22 cellular contexts compared by ENCODE assay signal in genomic region chr7:99737726-99738125, GRCh38. TPM values are rescaled to one million over a fixed set of nuclear protein-coding genes. Genes with fewer than 3 reads are reported as not detected.
DNase-seq lines count a peak whose midpoint lies in the region; ATAC-seq and TF ChIP-seq lines count a peak whose summit lies in the region.
"Had no signal": no experiment of that assay in that cellular context is flagged by ENCODE, and none has a peak within 500 bp of the region (broad histone marks: within the 10 kb centered on the region; RNA-seq: fewer than 3 reads in every experiment).

No MANE protein-coding gene starts in this region.

- H2AFZ ChIP-seq in mammary epithelial cell (ENCODE audit: low read depth, low read length) (peak overlapping the region; percentile 31), hepatocyte (no peak overlapping the region)

- dilution Hi-C loops in mammary epithelial cell (cut with HindIII; ENCODE audit: low sequenced_read_pairs) = no loop called here

- in situ Hi-C loops in mammary epithelial cell (cut with MboI; ENCODE audit: low sequenced_read_pairs in 2 of 2) = no loop called here

- no peak for ATAC-seq in HG03025 (IDR thresholded peaks at IDR 0.05; ENCODE audit: low FRiP score, unreplicated experiment)
- ATAC-seq: gastrocnemius medialis; stimulated activated memory B cell treated with anti-CD40 and anti-IgM and Interleukin-4, amounts not matched to agents 10 μg/mL and 1 μg/mL and 100 μg/mL, for 72 hours; T-cell had no signal

- intact Hi-C loops in mammary epithelial cell (cut with micrococcal nuclease) = loop anchor here (5.0 kb wide), 1 partner anchor 105 kb away; no protein-coding TSS in a partner anchor

- no peak for TF ChIP-seq POLR2A in tibial nerve (IDR thresholded peaks at IDR 0.05)

- H3K4me3 ChIP-seq in AG10803 (ENCODE audit: low read length) = no peak overlapping the region
- no peak overlapping the region for H3K4me3 ChIP-seq in mammary epithelial cell (replicated peaks in 1 of 3; ENCODE audit: insufficient read depth in 1 of 3, low read depth in 2 of 3, low read length in 3 of 3)
- no peak overlapping the region for H3K4me3 ChIP-seq in hepatocyte
- H3K4me3 ChIP-seq in tibial nerve = no peak overlapping the region
- H3K4me3 ChIP-seq: gastrocnemius medialis, testis had no signal

- H4K20me1 ChIP-seq in mammary epithelial cell (ENCODE audit: insufficient read depth, low read length) (no peaks in the 10 kb centered on the region), hepatocyte (ENCODE audit: insufficient read depth, poor library complexity, severe bottlenecking) (no peaks in the 10 kb centered on the region)

- WGBS in mammary epithelial cell (ENCODE audit: low coverage, missing lambda C conversion rate) = 0% methylated on average over 1 of the region's 1 CpG
- 71% methylated on average over 1 of the region's 1 CpG for WGBS in hepatocyte (ENCODE audit: low lambda C conversion rate, missing lambda C conversion rate)
- 85 to 90% methylated on average over 1 of the region's 1 CpG for WGBS in tibial nerve, 2 donors

- peak overlapping the region; percentile 45 for H3K27ac ChIP-seq in mammary epithelial cell (ENCODE audit: insufficient read depth, low read depth, low read length)
- peak overlapping the region; percentile 4 for H3K27ac ChIP-seq in hepatocyte
- H3K27ac ChIP-seq in tibial nerve = no peak overlapping the region
- H3K27ac ChIP-seq: gastrocnemius medialis, testis had no signal

- DNase-seq in AG10803 (ENCODE audit: low read depth) (peak; percentile 9), HT1080 (ENCODE audit: low read depth) (peak; percentile 63), mammary epithelial cell (peak; percentile 85), hepatocyte (ENCODE audit: low spot score) (no peak), tibial nerve (ENCODE audit: low spot score in 2 of 2) (no peak), Kasumi-1 (lab: John Stamatoyannopoulos, UW) (no peak)
- DNase-seq in activated naive CD4-positive, alpha-beta T cell treated with Interleukin-2 at 50 U/mL for 16 hours = no peak
- DNase-seq: activated CD4-positive, alpha-beta T cell treated with anti-CD3 and anti-CD28 coated beads for 4 hours; gastrocnemius medialis; GF-D8; GOT3; NCI-H2171 treated with DMSO at 0.1 percent for 48 hours; NCI-H774; Right ventricle myocardium superior; stimulated activated CD4-positive, alpha-beta T cell treated with anti-CD3 and anti-CD28 coated beads, Interleukin-1b, Interleukin-23, amount 100 ng/mL, for 48 hours; T-cell; testis had no signal

- TF ChIP-seq CTCF in AG10803 (conservative IDR thresholded peaks at IDR 0.05; ENCODE audit: low read length) (no peak), mammary epithelial cell (conservative IDR thresholded peaks at IDR 0.05 in 1 of 2, IDR thresholded peaks at IDR 0.05 in 1 of 2; ENCODE audit: extremely low read depth in 1 of 2, insufficient read depth in 1 of 2, low read depth in 1 of 2, low read length in 2 of 2) (no peak), hepatocyte (IDR thresholded peaks at IDR 0.05; ENCODE audit: poor library complexity) (no peak), tibial nerve (IDR thresholded peaks at IDR 0.05) (no peak)

- no peak overlapping the region for H3K9ac ChIP-seq in mammary epithelial cell (ENCODE audit: insufficient read depth, low read length)

- H3K4me2 ChIP-seq in mammary epithelial cell (ENCODE audit: insufficient read depth, low read depth, low read length) (peak overlapping the region; percentile 72), hepatocyte (no peak overlapping the region)

- H3K79me2 ChIP-seq in mammary epithelial cell (ENCODE audit: insufficient read depth, low read length) (no peaks in the 10 kb centered on the region), hepatocyte (no peaks in the 10 kb centered on the region)

- CTCF ChIA-PET in mammary epithelial cell (lab: Charles Lee; ENCODE audit: low non-redundant PET) = interaction anchor here (0.8 kb wide), 1 partner anchor 103 kb away, joined by 3 read pairs; no protein-coding TSS in a partner anchor

- H3K9me3 ChIP-seq in mammary epithelial cell (replicated peaks; ENCODE audit: insufficient read depth, low read length) = no peaks in the 10 kb centered on the region
- no peaks in the 10 kb centered on the region for H3K9me3 ChIP-seq in hepatocyte (ENCODE audit: low read depth)
- H3K9me3 ChIP-seq in tibial nerve = no peaks in the 10 kb centered on the region
- H3K9me3 ChIP-seq: gastrocnemius medialis, testis had no signal

- no peaks in the 10 kb centered on the region for H3K9me2 ChIP-seq in hepatocyte (replicated peaks; ENCODE audit: insufficient read depth)

- no TSS peak for BruUV-seq in mammary epithelial cell (replicated peaks; lab: Mats Ljungman, UMichigan)

- H3K4me1 ChIP-seq in mammary epithelial cell (ENCODE audit: insufficient read depth, low read length) (peaks cover 30% of the 10 kb centered on the region), hepatocyte (ENCODE audit: insufficient read depth) (peaks cover 6% of the 10 kb centered on the region), tibial nerve (no peaks in the 10 kb centered on the region)
- H3K4me1 ChIP-seq: testis had no signal

- H3K27me3 ChIP-seq in mammary epithelial cell (ENCODE audit: insufficient read depth, low read length) = no peaks in the 10 kb centered on the region
- no peaks in the 10 kb centered on the region for H3K27me3 ChIP-seq in hepatocyte
- no peaks in the 10 kb centered on the region for H3K27me3 ChIP-seq in tibial nerve
- H3K27me3 ChIP-seq: gastrocnemius medialis, testis had no signal

- no peak for TF ChIP-seq EP300 in tibial nerve (IDR thresholded peaks at IDR 0.05)

- H3K36me3 ChIP-seq in mammary epithelial cell (ENCODE audit: insufficient read depth, low read length) (no peaks in the 10 kb centered on the region), hepatocyte (replicated peaks; ENCODE audit: insufficient read depth, low read depth) (no peaks in the 10 kb centered on the region), tibial nerve (peaks cover 0 to 29% (median 0%) of the 10 kb centered on the region in 3 donors)
- H3K36me3 ChIP-seq: gastrocnemius medialis had no signal

RNA-seq across cellular contexts. Expression of gene CYP3A7, which starts 2.7 kb away (rescaled TPM):
- 0.32 and 0.50 TPM in 2 replicates for total RNA-seq in HT1080 (2014; rRNA removed; shearing (Covaris generic))
- 0.31 and 0.32 TPM in 2 replicates for polyA plus RNA-seq in HT1080 (2015; cell fraction: cytosol; rRNA removed)
- 0.76 and 1.2 TPM in 2 replicates for polyA plus RNA-seq in HT1080 (2015; cell fraction: nucleus; rRNA removed)
- not detected for total RNA-seq in mammary epithelial cell
- polyA plus RNA-seq in mammary epithelial cell = 0.02 TPM
- polyA minus RNA-seq in mammary epithelial cell = not detected
- total RNA-seq in hepatocyte = 770 and 803 TPM in 2 replicates
- polyA plus RNA-seq in hepatocyte = 311 and 444 TPM in 2 replicates
- total RNA-seq in tibial nerve = under 1 TPM in 1 of 4 donors, not detected in 3; 0.22 TPM
- total RNA-seq: activated naive CD4-positive, alpha-beta T cell treated with anti-CD3 and anti-CD28 coated beads, Interleukin-2, amount 50 U/mL, for 72 hours; mesenteric fat pad; Right ventricle myocardium superior; T-cell; testis had no signal

RNA-seq across cellular contexts. Expression of gene CYP3A4, which starts 46.3 kb away (rescaled TPM):
- total RNA-seq in HT1080 (2014; rRNA removed; shearing (Covaris generic)) = 0.05 TPM in 1 of 2 replicates, not detected in the other
- polyA plus RNA-seq in HT1080 (2015; cell fraction: cytosol; rRNA removed) = not detected in 2 replicates
- not detected in 2 replicates for polyA plus RNA-seq in HT1080 (2015; cell fraction: nucleus; rRNA removed)
- total RNA-seq in mammary epithelial cell = not detected
- polyA plus RNA-seq in mammary epithelial cell = not detected
- polyA minus RNA-seq in mammary epithelial cell = not detected
- 29.8 and 43.4 TPM in 2 replicates for total RNA-seq in hepatocyte
- polyA plus RNA-seq in hepatocyte = 25.6 and 42.2 TPM in 2 replicates
- 1 to 10 TPM in 1 of 4 donors, under 1 TPM in 1, not detected in 2; 0.22 to 1.5 TPM for total RNA-seq in tibial nerve
- polyA plus RNA-seq: AG04450 had no signal

RNA-seq across cellular contexts. Expression of gene CYP3A5, which starts 57.9 kb away (rescaled TPM):
- 0.18 and 0.57 TPM in 2 replicates for total RNA-seq in HT1080 (2014; rRNA removed; shearing (Covaris generic))
- polyA plus RNA-seq in HT1080 (2015; cell fraction: cytosol; rRNA removed) = 0.31 and 0.87 TPM in 2 replicates
- polyA plus RNA-seq in HT1080 (2015; cell fraction: nucleus; rRNA removed) = 2.9 and 3.4 TPM in 2 replicates
- total RNA-seq in mammary epithelial cell (not detected), hepatocyte (279 and 345 TPM in 2 replicates), tibial nerve (10 to 100 TPM in 2 of 4 donors, 1 to 10 TPM in 2; 2.4 to 42.9 (median 10.7) TPM)
- polyA plus RNA-seq in mammary epithelial cell (0.06 TPM), hepatocyte (194 and 228 TPM in 2 replicates)
- not detected for polyA minus RNA-seq in mammary epithelial cell
- total RNA-seq: Right ventricle myocardium superior had no signal

Comparison
In these comparisons a context has a peak if more than half of its experiments do, and no peak if none do; other contexts are left out.
1. DNase-seq: peak in AG10803 (single experiment), HT1080 (single experiment) and mammary epithelial cell (single experiment); none in hepatocyte (single experiment), tibial nerve (0 of 2), Kasumi-1 (0 of 2) and activated naive CD4-positive, alpha-beta T cell treated with Interleukin-2 at 50 U/mL for 16 hours (single experiment).
2. H3K27ac ChIP-seq: peak in mammary epithelial cell (single experiment) and hepatocyte (single experiment); none in tibial nerve (0 of 4).
3. RNA of gene CYP3A7, which starts 2.7 kb away (total RNA-seq): 770 to 803 TPM in hepatocyte; 0.32 to 0.50 TPM in HT1080, not detected in mammary epithelial cell and 0.22 TPM in tibial nerve; every median in the first group is over 100 times any median in the second.
4. RNA of gene CYP3A4, which starts 46.3 kb away (total RNA-seq): 29.8 to 43.4 TPM in hepatocyte; 0.22 to 1.5 TPM in tibial nerve, 0.05 TPM in HT1080 and not detected in mammary epithelial cell; every median in the first group is over 10 times any median in the second.